ENCODE assay signal across 1 cellular context in the genomic region with DNA sequence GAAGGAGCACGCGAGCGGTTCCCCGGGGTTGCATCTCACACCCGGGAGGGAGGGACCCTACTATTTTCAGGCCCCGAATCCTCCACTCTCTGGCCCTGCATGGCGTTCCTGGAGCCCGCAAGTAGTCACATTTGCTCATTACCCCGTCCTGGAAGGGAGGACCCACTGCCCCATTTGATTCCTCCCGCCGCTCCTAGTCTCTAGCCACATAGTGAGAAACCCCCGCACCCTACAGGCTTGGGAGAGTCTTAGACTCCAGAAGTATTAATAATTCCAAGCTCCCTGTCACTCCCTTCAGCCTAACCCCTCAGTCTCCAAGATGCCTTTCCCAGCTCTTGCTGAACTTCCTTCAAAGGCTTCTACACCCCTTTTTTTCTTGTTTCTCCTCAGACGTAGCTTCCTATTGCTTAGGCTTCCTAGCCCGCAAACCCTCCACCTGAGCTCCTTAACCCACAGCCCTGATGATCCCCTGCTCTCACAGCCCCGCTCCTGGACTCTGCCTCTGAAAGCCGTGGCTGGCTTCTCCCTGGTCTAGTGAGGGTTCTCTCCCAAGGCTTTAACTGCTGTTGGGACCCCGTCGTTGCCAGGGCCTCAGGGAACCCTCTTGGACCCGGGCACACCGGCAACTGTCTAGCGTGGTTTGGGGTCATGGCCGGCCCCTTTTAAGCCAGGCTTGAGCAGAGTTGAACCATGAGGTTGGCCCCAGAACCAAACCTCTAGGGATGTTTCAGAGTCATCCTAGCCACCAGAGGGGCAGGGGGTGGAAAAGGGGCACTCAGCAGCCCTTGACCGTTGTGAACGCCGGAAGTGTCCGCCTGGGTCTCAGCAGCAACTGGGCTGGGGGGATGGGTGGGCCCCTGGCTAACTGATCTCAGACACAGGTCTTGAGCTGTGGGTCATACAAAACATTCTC.
TF ChIP-seq lines count a peak whose summit lies in the region.

No MANE protein-coding gene starts in this region.

TF ChIP-seq in SK-N-SH treated with all-trans-retinoic acid at 6 μM for 48 hours, 23 proteins besides CTCF, POLR2A, EP300 and RAD21 (continued from another document):
- TF ChIP-seq, protein P1, sequence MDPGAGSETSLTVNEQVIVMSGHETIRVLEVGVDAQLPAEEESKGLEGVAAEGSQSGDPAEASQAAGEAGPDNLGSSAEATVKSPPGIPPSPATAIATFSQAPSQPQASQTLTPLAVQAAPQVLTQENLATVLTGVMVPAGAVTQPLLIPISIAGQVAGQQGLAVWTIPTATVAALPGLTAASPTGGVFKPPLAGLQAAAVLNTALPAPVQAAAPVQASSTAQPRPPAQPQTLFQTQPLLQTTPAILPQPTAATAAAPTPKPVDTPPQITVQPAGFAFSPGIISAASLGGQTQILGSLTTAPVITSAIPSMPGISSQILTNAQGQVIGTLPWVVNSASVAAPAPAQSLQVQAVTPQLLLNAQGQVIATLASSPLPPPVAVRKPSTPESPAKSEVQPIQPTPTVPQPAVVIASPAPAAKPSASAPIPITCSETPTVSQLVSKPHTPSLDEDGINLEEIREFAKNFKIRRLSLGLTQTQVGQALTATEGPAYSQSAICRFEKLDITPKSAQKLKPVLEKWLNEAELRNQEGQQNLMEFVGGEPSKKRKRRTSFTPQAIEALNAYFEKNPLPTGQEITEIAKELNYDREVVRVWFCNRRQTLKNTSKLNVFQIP (CRISPR knock-in tag; IDR thresholded peaks at IDR 0.05; ENCODE audit: borderline replicate concordance, low read depth), result no peak
